Comparison of ENCODE assay signal across 10 cellular contexts in genomic region chr14:67517083-67517482, GRCh38. TPM values are rescaled to one million over a fixed set of nuclear protein-coding genes. Genes with fewer than 3 reads are reported as not detected.
A peak's percentile ranks its signal among the peaks of the same experiment; 100 is the strongest.
DNase-seq lines count a peak whose midpoint lies in the region; ATAC-seq and TF ChIP-seq lines count a peak whose summit lies in the region.
"Had no signal": no experiment of that assay in that cellular context is flagged by ENCODE, and none has a peak within 500 bp of the region (broad histone marks: within the 10 kb centered on the region; RNA-seq: fewer than 3 reads in every experiment).

No MANE protein-coding gene starts in this region.

- no peak for ATAC-seq in HG02852 (IDR thresholded peaks at IDR 0.05; ENCODE audit: unreplicated experiment)
- ATAC-seq in GM18873 (IDR thresholded peaks at IDR 0.05; ENCODE audit: low FRiP score, unreplicated experiment), result no peak
- ATAC-seq: activated CD8-positive, alpha-beta memory T cell treated with anti-CD3 and anti-CD28 coated beads, Interleukin-2, amount 10 ng/mL, durations not matched to agents 7 days and 5 days had no signal

- no peak overlapping the region for H3K4me3 ChIP-seq in cardiac fibroblast (replicated peaks in 1 of 2; ENCODE audit: low read depth in 2 of 2, low read length in 2 of 2)
- H3K4me3 ChIP-seq: ovary had no signal

- DNase-seq in NCI-H2196 (lab: John Stamatoyannopoulos, UW; ENCODE audit: unreplicated experiment) (peak; percentile 25), NCI-H2196 treated with DMSO at 0.1 percent for 48 hours (lab: John Stamatoyannopoulos, UW; ENCODE audit: unreplicated experiment) (no peak), cardiac fibroblast (ENCODE audit: low read depth in 2 of 2) (peak; percentile 26 to 42), inferior parietal cortex (ENCODE audit: extremely low spot score) (peak; percentile 78), superior temporal gyrus (ENCODE audit: extremely low spot score) (peak; percentile 87), A172 (ENCODE audit: low spot score) (no peak)
- DNase-seq: activated CD8-positive, alpha-beta memory T cell treated with anti-CD3 and anti-CD28 coated beads, Interleukin-2, amount 10 ng/mL, durations not matched to agents 7 days and 5 days had no signal

- TF ChIP-seq CTCF in cardiac fibroblast (IDR thresholded peaks at IDR 0.05; ENCODE audit: low read depth, low read length), result no peak

RNA-seq across cellular contexts. Expression of gene PLEKHH1, which starts 16.0 kb away (rescaled TPM):
- 1.3 and 5.0 TPM in 2 replicates for total RNA-seq in A172 (2014; rRNA removed; shearing (Covaris generic))

RNA-seq across cellular contexts. Expression of gene TMEM229B, which starts 28.6 kb away (rescaled TPM):
- total RNA-seq in A172 (2014; rRNA removed; shearing (Covaris generic)), result 2.0 and 3.1 TPM in 2 replicates

Comparison
In these comparisons a context has a peak if more than half of its experiments do, and no peak if none do; other contexts are left out.
1. DNase-seq: peak in NCI-H2196 (single experiment), cardiac fibroblast (2 of 2), inferior parietal cortex (single experiment) and superior temporal gyrus (single experiment); none in NCI-H2196 treated with DMSO at 0.1 percent for 48 hours (single experiment) and A172 (single experiment).